In genomic region chr3:58029842-58030584, GRCh38 we compare ENCODE assay signal across 1 cellular context.
TF ChIP-seq lines count a peak whose summit lies in the region.

No MANE protein-coding gene starts in this region.

TF ChIP-seq in HEK293, 187 proteins besides CTCF, POLR2A, EP300 and RAD21 (continued from another document):
- TF ChIP-seq ZNF610 (tag by site-specific recombination; IDR thresholded peaks at IDR 0.05; ENCODE audit: borderline replicate concordance) (peak; percentile 25; the same call in 1 of the 2 replicates), OSR2 (tag by site-specific recombination; IDR thresholded peaks at IDR 0.05) (peak; percentile 77), ZNF398 (tag by site-specific recombination; IDR thresholded peaks at IDR 0.05) (peak; percentile 17; the same call in 1 of the 2 replicates), BCL11A (tag by site-specific recombination; IDR thresholded peaks at IDR 0.05; ENCODE audit: low read depth) (peak; percentile 22; the same call in 1 of the 2 replicates), ZNF561 (tag by site-specific recombination; IDR thresholded peaks at IDR 0.05; ENCODE audit: borderline replicate concordance) (0 out of 2 replicates have a peak, but pooled peaks have one; percentile 44), ZNF768 (tag by site-specific recombination; IDR thresholded peaks at IDR 0.05) (no peak), REPIN1 (tag by site-specific recombination; IDR thresholded peaks at IDR 0.05; ENCODE audit: low read depth) (no peak), BCL11B (tag by site-specific recombination; IDR thresholded peaks at IDR 0.05; ENCODE audit: low read depth) (0 out of 2 replicates have a peak, but pooled peaks have one; percentile 14), ZBTB17 (tag by site-specific recombination; IDR thresholded peaks at IDR 0.05) (peak; percentile 76), ZNF211 (tag by site-specific recombination; IDR thresholded peaks at IDR 0.05; ENCODE audit: low read depth) (peak; percentile 66), ZNF10 (tag by site-specific recombination; IDR thresholded peaks at IDR 0.05) (no peak), SETDB1 (IDR thresholded peaks at IDR 0.05; ENCODE audit: insufficient read length, low read length) (no peak), TRIM28 (IDR thresholded peaks at IDR 0.05; ENCODE audit: borderline replicate concordance, low read length) (peak; percentile 89), ZNF121 (tag by site-specific recombination; IDR thresholded peaks at IDR 0.05) (peak; percentile 66; the same call in 1 of the 2 replicates), ZNF843 (tag by site-specific recombination; IDR thresholded peaks at IDR 0.05) (0 out of 2 replicates have a peak, but pooled peaks have one; percentile 56), ZNF449 (tag by site-specific recombination; IDR thresholded peaks at IDR 0.05) (no peak), ZBTB20 (tag by site-specific recombination; IDR thresholded peaks at IDR 0.05) (peak; percentile 9; the same call in 1 of the 2 replicates), GLI4 (tag by site-specific recombination; IDR thresholded peaks at IDR 0.05) (no peak), IKZF3 (tag by site-specific recombination; IDR thresholded peaks at IDR 0.05) (peak; percentile 91), ZXDB (tag by site-specific recombination; IDR thresholded peaks at IDR 0.05) (0 out of 2 replicates have a peak, but pooled peaks have one; percentile 59), ZNF24 (tag by site-specific recombination; IDR thresholded peaks at IDR 0.05) (0 out of 2 replicates have a peak, but pooled peaks have one; percentile 41), ZNF18 (tag by site-specific recombination; IDR thresholded peaks at IDR 0.05) (peak; percentile 94), ZNF394 (tag by site-specific recombination; IDR thresholded peaks at IDR 0.05; ENCODE audit: borderline replicate concordance) (no peak), ZEB2 (tag by site-specific recombination; IDR thresholded peaks at IDR 0.05) (0 out of 2 replicates have a peak, but pooled peaks have one; percentile 35), ZNF426 (tag by site-specific recombination; IDR thresholded peaks at IDR 0.05) (no peak), PRDM1 (tag by site-specific recombination; IDR thresholded peaks at IDR 0.05) (peak; percentile 61; the same call in 1 of the 2 replicates), MZF1 (tag by site-specific recombination; IDR thresholded peaks at IDR 0.05; ENCODE audit: borderline replicate concordance) (peak; percentile 72; the same call in 1 of the 2 replicates), OVOL3 (tag by site-specific recombination; IDR thresholded peaks at IDR 0.05) (0 out of 2 replicates have a peak, but pooled peaks have one; percentile 62)
- TF ChIP-seq, protein P1, sequence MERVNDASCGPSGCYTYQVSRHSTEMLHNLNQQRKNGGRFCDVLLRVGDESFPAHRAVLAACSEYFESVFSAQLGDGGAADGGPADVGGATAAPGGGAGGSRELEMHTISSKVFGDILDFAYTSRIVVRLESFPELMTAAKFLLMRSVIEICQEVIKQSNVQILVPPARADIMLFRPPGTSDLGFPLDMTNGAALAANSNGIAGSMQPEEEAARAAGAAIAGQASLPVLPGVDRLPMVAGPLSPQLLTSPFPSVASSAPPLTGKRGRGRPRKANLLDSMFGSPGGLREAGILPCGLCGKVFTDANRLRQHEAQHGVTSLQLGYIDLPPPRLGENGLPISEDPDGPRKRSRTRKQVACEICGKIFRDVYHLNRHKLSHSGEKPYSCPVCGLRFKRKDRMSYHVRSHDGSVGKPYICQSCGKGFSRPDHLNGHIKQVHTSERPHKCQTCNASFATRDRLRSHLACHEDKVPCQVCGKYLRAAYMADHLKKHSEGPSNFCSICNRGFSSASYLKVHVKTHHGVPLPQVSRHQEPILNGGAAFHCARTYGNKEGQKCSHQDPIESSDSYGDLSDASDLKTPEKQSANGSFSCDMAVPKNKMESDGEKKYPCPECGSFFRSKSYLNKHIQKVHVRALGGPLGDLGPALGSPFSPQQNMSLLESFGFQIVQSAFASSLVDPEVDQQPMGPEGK (tag by site-specific recombination; IDR thresholded peaks at IDR 0.05) = peak; percentile 43; the same call in 1 of the 2 replicates
- TF ChIP-seq, protein P2, sequence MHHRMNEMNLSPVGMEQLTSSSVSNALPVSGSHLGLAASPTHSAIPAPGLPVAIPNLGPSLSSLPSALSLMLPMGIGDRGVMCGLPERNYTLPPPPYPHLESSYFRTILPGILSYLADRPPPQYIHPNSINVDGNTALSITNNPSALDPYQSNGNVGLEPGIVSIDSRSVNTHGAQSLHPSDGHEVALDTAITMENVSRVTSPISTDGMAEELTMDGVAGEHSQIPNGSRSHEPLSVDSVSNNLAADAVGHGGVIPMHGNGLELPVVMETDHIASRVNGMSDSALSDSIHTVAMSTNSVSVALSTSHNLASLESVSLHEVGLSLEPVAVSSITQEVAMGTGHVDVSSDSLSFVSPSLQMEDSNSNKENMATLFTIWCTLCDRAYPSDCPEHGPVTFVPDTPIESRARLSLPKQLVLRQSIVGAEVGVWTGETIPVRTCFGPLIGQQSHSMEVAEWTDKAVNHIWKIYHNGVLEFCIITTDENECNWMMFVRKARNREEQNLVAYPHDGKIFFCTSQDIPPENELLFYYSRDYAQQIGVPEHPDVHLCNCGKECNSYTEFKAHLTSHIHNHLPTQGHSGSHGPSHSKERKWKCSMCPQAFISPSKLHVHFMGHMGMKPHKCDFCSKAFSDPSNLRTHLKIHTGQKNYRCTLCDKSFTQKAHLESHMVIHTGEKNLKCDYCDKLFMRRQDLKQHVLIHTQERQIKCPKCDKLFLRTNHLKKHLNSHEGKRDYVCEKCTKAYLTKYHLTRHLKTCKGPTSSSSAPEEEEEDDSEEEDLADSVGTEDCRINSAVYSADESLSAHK (tag by site-specific recombination; IDR thresholded peaks at IDR 0.05) = peak; percentile 58; the same call in 1 of the 2 replicates
- TF ChIP-seq, protein P3, sequence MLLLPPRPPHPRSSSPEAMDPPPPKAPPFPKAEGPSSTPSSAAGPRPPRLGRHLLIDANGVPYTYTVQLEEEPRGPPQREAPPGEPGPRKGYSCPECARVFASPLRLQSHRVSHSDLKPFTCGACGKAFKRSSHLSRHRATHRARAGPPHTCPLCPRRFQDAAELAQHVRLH (tag by site-specific recombination; IDR thresholded peaks at IDR 0.05) = peak; percentile 62; the same call in 1 of the 2 replicates
- TF ChIP-seq, protein P4, sequence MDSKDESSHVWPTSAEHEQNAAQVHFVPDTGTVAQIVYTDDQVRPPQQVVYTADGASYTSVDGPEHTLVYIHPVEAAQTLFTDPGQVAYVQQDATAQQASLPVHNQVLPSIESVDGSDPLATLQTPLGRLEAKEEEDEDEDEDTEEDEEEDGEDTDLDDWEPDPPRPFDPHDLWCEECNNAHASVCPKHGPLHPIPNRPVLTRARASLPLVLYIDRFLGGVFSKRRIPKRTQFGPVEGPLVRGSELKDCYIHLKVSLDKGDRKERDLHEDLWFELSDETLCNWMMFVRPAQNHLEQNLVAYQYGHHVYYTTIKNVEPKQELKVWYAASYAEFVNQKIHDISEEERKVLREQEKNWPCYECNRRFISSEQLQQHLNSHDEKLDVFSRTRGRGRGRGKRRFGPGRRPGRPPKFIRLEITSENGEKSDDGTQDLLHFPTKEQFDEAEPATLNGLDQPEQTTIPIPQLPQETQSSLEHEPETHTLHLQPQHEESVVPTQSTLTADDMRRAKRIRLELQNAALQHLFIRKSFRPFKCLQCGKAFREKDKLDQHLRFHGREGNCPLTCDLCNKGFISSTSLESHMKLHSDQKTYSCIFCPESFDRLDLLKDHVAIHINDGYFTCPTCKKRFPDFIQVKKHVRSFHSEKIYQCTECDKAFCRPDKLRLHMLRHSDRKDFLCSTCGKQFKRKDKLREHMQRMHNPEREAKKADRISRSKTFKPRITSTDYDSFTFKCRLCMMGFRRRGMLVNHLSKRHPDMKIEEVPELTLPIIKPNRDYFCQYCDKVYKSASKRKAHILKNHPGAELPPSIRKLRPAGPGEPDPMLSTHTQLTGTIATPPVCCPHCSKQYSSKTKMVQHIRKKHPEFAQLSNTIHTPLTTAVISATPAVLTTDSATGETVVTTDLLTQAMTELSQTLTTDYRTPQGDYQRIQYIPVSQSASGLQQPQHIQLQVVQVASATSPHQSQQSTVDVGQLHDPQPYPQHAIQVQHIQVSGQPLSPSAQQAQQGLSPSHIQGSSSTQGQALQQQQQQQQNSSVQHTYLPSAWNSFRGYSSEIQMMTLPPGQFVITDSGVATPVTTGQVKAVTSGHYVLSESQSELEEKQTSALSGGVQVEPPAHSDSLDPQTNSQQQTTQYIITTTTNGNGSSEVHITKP (tag by site-specific recombination; IDR thresholded peaks at IDR 0.05) = 0 out of 2 replicates have a peak, but pooled peaks have one; percentile 58
